ENCODE assay signal across 24 cellular contexts in genomic region chr11:62153087-62153395, GRCh38. TPM values are rescaled to one million over a fixed set of nuclear protein-coding genes. Genes with fewer than 3 reads are reported as not detected.
"Had no signal": no experiment of that assay in that cellular context is flagged by ENCODE, and none has a peak within 500 bp of the region (broad histone marks: within the 10 kb centered on the region; RNA-seq: fewer than 3 reads in every experiment).

No MANE protein-coding gene starts in this region.

- H3K27ac ChIP-seq: epithelial cell of prostate, neutrophil, pancreas, sigmoid colon, thoracic aorta, vagina had no signal

- FAIRE-seq: astrocyte, colon, pancreas had no signal

- H3K4me3 ChIP-seq: pancreas, sigmoid colon, smooth muscle cell, thoracic aorta, vagina had no signal

- H3K9me3 ChIP-seq: neutrophil, pancreas, sigmoid colon, thoracic aorta, vagina had no signal

- H3K4me1 ChIP-seq: pancreas, sigmoid colon, vagina had no signal

- ATAC-seq: activated T-helper 17 cell treated with anti-CD3 and anti-CD28 coated beads, Interleukin-2, amount 50 U/mL, for 72 hours; left ventricle myocardium superior; T-cell had no signal

- H3K27me3 ChIP-seq: pancreas, sigmoid colon, vagina had no signal

- DNase-seq: activated CD4-positive, alpha-beta T cell treated with anti-CD3 and anti-CD28 coated beads for 1 hour; activated CD4-positive, alpha-beta T cell treated with anti-CD3 and anti-CD28 coated beads, Interleukin-2, amount 50 U/mL, for 1 hour; activated T-cell treated with anti-CD3 and anti-CD28 coated beads, Interleukin-2, amount 50 U/mL, for 1 hour; foreskin melanocyte; hippocampal formation; kidney glomerular epithelial cell; left ventricle myocardium superior; mesenchymal stem cell; sigmoid colon; stimulated activated CD4-positive, alpha-beta T cell treated with anti-CD3 and anti-CD28 coated beads, Interleukin-15, amount 100 ng/mL, for 24 hours; stimulated activated CD4-positive, alpha-beta T cell treated with anti-CD3 and anti-CD28 coated beads, Interleukin-2, amount 100 ng/mL, for 48 hours; stimulated activated naive CD4-positive, alpha-beta T cell had no signal

- H3K4me2 ChIP-seq: smooth muscle cell had no signal

RNA-seq across cellular contexts. Expression of gene SCGB1D1, which starts 37.0 kb away (rescaled TPM):
- total RNA-seq: activated T-helper 17 cell treated with anti-CD3 and anti-CD28 coated beads, Interleukin-2, amount 50 U/mL, for 72 hours; astrocyte; left ventricle myocardium superior; mononuclear cell; myocyte; pancreas; sigmoid colon; smooth muscle cell; T-cell; thoracic aorta; vagina had no signal
- polyA plus RNA-seq: pancreas, sigmoid colon, smooth muscle cell had no signal

RNA-seq across cellular contexts. Expression of gene SCGB2A1, which starts 55.4 kb away (rescaled TPM):
- total RNA-seq: activated T-helper 17 cell treated with anti-CD3 and anti-CD28 coated beads, Interleukin-2, amount 50 U/mL, for 72 hours; astrocyte; left ventricle myocardium superior; mononuclear cell; myocyte; sigmoid colon; smooth muscle cell; T-cell; thoracic aorta; vagina had no signal
- polyA plus RNA-seq: smooth muscle cell had no signal
